8 cellular contexts compared by ENCODE assay signal in genomic region chr17:76141212-76142043, GRCh38. TPM values are rescaled to one million over a fixed set of nuclear protein-coding genes. Genes with fewer than 3 reads are reported as not detected.
DNase-seq lines count a peak whose midpoint lies in the region; ATAC-seq and TF ChIP-seq lines count a peak whose summit lies in the region.

Gene FOXJ1 (minus strand): TSS chr17:76141245. CDS start chr17:76140395, 850 bp downstream.

- no peak within 1 kb of the TSS for H2BK5ac ChIP-seq in trophoblast cell (ENCODE audit: low read depth, low read length, poor library complexity)

- H3K27ac ChIP-seq in heart left ventricle (no peak within 1 kb of the TSS), trophoblast cell (ENCODE audit: low read depth, low read length) (no peak within 1 kb of the TSS), tibial artery (no peak within 1 kb of the TSS)

- no peak within 1 kb of the TSS for H3K14ac ChIP-seq in trophoblast cell (ENCODE audit: low read length)

- H3K23ac ChIP-seq in trophoblast cell (ENCODE audit: low read length) = no peak within 1 kb of the TSS

- H2BK120ac ChIP-seq in trophoblast cell (ENCODE audit: insufficient read depth, low read length, poor library complexity) = no peak within 1 kb of the TSS

- H3K4me2 ChIP-seq in trophoblast cell (ENCODE audit: low read length) = peak within 1 kb of the TSS; percentile 91

- no peaks in the 10 kb centered on the region for H3K36me3 ChIP-seq in heart left ventricle
- no peaks in the 10 kb centered on the region for H3K36me3 ChIP-seq in trophoblast cell (ENCODE audit: control insufficient read depth in 1 of 2, insufficient read depth in 2 of 2, low read length in 2 of 2)
- H3K36me3 ChIP-seq in tibial artery = no peaks in the 10 kb centered on the region

- POLR2A ChIA-PET in HEK293T (lab: Yijun Ruan, JAX) = interaction anchor here (0.8 to 1.4 kb wide), 6 partner anchors 9 to 362 kb away, joined by 3 to 4 read pairs (median 3); partner anchors contain the start of gene RNF157

- H3K79me2 ChIP-seq in trophoblast cell (ENCODE audit: control insufficient read depth, insufficient read depth, low read length, poor library complexity) = no peaks in the 10 kb centered on the region

- no peak within 1 kb of the TSS for H3K9ac ChIP-seq in trophoblast cell (ENCODE audit: low read length)

- H3K9me3 ChIP-seq in heart left ventricle (no peaks in the 10 kb centered on the region), trophoblast cell (ENCODE audit: insufficient read depth, low read depth, low read length) (peaks cover 11% of the 10 kb centered on the region), tibial artery (no peaks in the 10 kb centered on the region)

- peak; percentile 99 for DNase-seq in DMS53 (lab: John Stamatoyannopoulos, UW)
- DNase-seq in HEK293T (ENCODE audit: extremely low spot score) = peak; percentile 99
- DNase-seq in NCI-H1417 (lab: John Stamatoyannopoulos, UW) = peak; percentile 93 to 97 (median 94)
- DNase-seq in SW 1271 (lab: John Stamatoyannopoulos, UW) = peak; percentile 52 to 80
- DNase-seq in activated naive CD8-positive, alpha-beta T cell treated with anti-CD3 and anti-CD28 coated beads, Interleukin-2, amount 50 U/mL, for 16 hours (ENCODE audit: low read depth, low spot score) = peak; percentile 79
- DNase-seq in heart left ventricle = peak; percentile 85 to 93 (median 87)
- peak; percentile 86 to 92 for DNase-seq in trophoblast cell
- DNase-seq in tibial artery = peak; percentile 77 to 91

- no peak within 1 kb of the TSS for H2AFZ ChIP-seq in trophoblast cell (ENCODE audit: insufficient read depth, low read length, poor library complexity)

- H3K4ac ChIP-seq in trophoblast cell (ENCODE audit: low read depth, low read length) = no peak within 1 kb of the TSS

- TF ChIP-seq POLR2A in heart left ventricle (IDR thresholded peaks at IDR 0.05) = no peak

- CTCF ChIA-PET in HEK293T (lab: Yijun Ruan, JAX) = interaction anchor here (0.5 to 3.0 kb wide), 6 partner anchors 17 to 139 kb away, joined by 3 to 8 read pairs (median 4); no protein-coding TSS in a partner anchor

- no peaks in the 10 kb centered on the region for H3K79me1 ChIP-seq in trophoblast cell (ENCODE audit: low read length)

- H3K4me3 ChIP-seq in heart left ventricle (peak within 1 kb of the TSS; percentile 18 to 62 (median 54)), trophoblast cell (ENCODE audit: low read depth, low read length) (peak within 1 kb of the TSS; percentile 65), tibial artery (peak within 1 kb of the TSS; percentile 36 to 51)

- no peak within 1 kb of the TSS for H4K12ac ChIP-seq in trophoblast cell (ENCODE audit: low read depth, low read length)

- ATAC-seq in heart left ventricle = peak; percentile 83 to 97 (median 90)

- H4K8ac ChIP-seq in trophoblast cell (ENCODE audit: low read depth, low read length) = no peak within 1 kb of the TSS

- H3K27me3 ChIP-seq in heart left ventricle (peaks cover 31 to 46% (median 41%) of the 10 kb centered on the region in 9 donors), trophoblast cell (ENCODE audit: insufficient read depth, low read length) (peaks cover 50% of the 10 kb centered on the region), tibial artery (peaks cover 7 to 46% of the 10 kb centered on the region in 2 donors)

- H2AK5ac ChIP-seq in trophoblast cell (ENCODE audit: low read length) = no peak within 1 kb of the TSS

- 5 to 11% (median 9%) methylated on average over 32 to 59 of the region's 59 CpGs for WGBS in heart left ventricle, 4 donors
- no CpG with 5 or more reads among the region's 59 CpGs for WGBS in trophoblast cell (ENCODE audit: extremely low coverage, insufficient coverage, insufficient read length)

- H3K4me1 ChIP-seq in heart left ventricle (peaks cover 6 to 62% (median 39%) of the 10 kb centered on the region in 12 donors), trophoblast cell (ENCODE audit: control insufficient read depth in 1 of 2, insufficient read depth in 2 of 2, low read length in 2 of 2) (peaks cover 17 to 31% of the 10 kb centered on the region in 2 experiments), tibial artery (peaks cover 0 to 42% (median 31%) of the 10 kb centered on the region in 4 donors)

- TF ChIP-seq CTCF in heart left ventricle (IDR thresholded peaks at IDR 0.05) = no peak
- TF ChIP-seq CTCF in tibial artery (IDR thresholded peaks at IDR 0.05) = no peak

- no peak within 1 kb of the TSS for H4K91ac ChIP-seq in trophoblast cell (ENCODE audit: low read depth, low read length)

- no peak within 1 kb of the TSS for H2BK12ac ChIP-seq in trophoblast cell (ENCODE audit: low read length)

- intact Hi-C loops in heart left ventricle (cut with DNase I) (no loop called here), tibial artery (cut with DNase I; ENCODE audit: low total_unique reads) (no loop called here)

- H3K18ac ChIP-seq in trophoblast cell (ENCODE audit: low read length) = no peak within 1 kb of the TSS

TF ChIP-seq in HEK293T, 16 proteins besides CTCF, POLR2A, EP300 and RAD21:
- no peak for TF ChIP-seq BHLHE40 (IDR thresholded peaks at IDR 0.05; ENCODE audit: borderline replicate concordance)
- no peak for TF ChIP-seq CTBP1 (IDR thresholded peaks at IDR 0.05; ENCODE audit: borderline replicate concordance)
- TF ChIP-seq HDGF (IDR thresholded peaks at IDR 0.05; ENCODE audit: borderline replicate concordance) = no peak
- TF ChIP-seq L3MBTL2 (conservative IDR thresholded peaks at IDR 0.05) = peak; percentile 88
- TF ChIP-seq SUZ12 (IDR thresholded peaks at IDR 0.05) = no peak
- no peak for TF ChIP-seq TARDBP (IDR thresholded peaks at IDR 0.05)
- TF ChIP-seq FOXK2 (IDR thresholded peaks at IDR 0.05) = no peak
- no peak for TF ChIP-seq FOXM1 (IDR thresholded peaks at IDR 0.05; ENCODE audit: borderline replicate concordance)
- no peak for TF ChIP-seq ZNF384 (IDR thresholded peaks at IDR 0.05)
- no peak for TF ChIP-seq FOXA1 (IDR thresholded peaks at IDR 0.05)
- peak; percentile 76 for TF ChIP-seq PKNOX1 (IDR thresholded peaks at IDR 0.05)
- no peak for TF ChIP-seq ARNT (IDR thresholded peaks at IDR 0.05)
- no peak for TF ChIP-seq NFRKB (IDR thresholded peaks at IDR 0.05)
- TF ChIP-seq LEF1 (IDR thresholded peaks at IDR 0.05; ENCODE audit: borderline replicate concordance) = no peak
- TF ChIP-seq ELF4 (IDR thresholded peaks at IDR 0.05) = no peak

RNA-seq across cellular contexts. Expression of gene FOXJ1, which starts in this region (rescaled TPM):
- total RNA-seq in heart left ventricle = not detected
- polyA plus RNA-seq in heart left ventricle = not detected
- 0.07 and 0.11 TPM in 2 replicates for polyA plus RNA-seq in trophoblast cell (2013)

Comparison
In these comparisons a context has a peak if more than half of its experiments do, and no peak if none do; other contexts are left out.
1. Peak in DNase-seq, ATAC-seq and H3K4me3 ChIP-seq in heart left ventricle; RNA of the gene not detected or under 1 TPM.